8 cellular contexts compared by ENCODE assay signal in the genomic region with DNA sequence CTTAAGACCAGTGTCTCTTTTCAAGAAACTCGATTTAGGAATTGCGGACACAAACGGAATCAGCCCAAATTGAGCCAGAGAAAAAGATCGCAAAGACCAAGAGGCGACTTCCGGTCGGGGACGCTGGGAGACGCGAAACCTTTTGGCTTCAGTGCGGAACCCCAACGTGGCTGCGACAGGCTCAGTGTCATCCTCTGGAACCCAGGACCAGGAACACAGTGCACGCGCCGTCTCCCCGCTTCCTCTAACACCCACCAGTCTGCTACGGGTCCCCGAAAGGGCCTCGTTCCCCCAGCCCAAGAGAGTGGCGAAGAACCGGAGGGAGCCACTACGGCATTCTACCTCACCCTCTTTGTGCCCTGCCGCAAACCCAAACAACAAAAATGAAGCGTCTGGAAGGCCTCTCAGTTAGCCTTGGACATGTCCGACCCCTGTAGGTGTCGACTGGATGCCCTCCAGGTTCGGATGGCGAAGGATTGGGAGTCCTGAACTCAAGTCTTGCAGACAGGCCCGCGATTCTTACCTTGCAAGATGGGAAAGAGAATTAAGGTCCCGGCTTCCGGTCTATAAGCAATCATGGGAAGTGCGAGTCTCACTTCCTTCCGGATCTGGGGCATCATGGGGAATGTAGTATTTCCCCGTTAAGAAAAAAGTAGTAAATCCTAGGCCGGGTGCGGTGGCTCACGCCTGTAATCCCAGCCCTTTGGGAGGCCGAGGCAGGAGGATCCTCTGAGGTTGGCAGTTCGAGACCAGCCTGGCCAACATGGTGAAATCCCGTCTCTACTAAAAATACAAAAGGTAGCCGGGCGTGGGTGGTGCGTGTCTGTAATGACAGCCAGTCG. TPM values are rescaled to one million over a fixed set of nuclear protein-coding genes. Genes with fewer than 3 reads are reported as not detected.
A peak's percentile ranks its signal among the peaks of the same experiment; 100 is the strongest.
DNase-seq lines count a peak whose midpoint lies in the region; ATAC-seq and TF ChIP-seq lines count a peak whose summit lies in the region.

A gene (minus strand): TSS at position 542 of the 842 bp plus-strand sequence. CDS start 949 bp downstream, outside the sequence.

- TF ChIP-seq CTCF in left lung (IDR thresholded peaks at IDR 0.05) = no peak

- H3K4me3 ChIP-seq in left lung = peak within 1 kb of the TSS; percentile 56 to 71

- H3K27ac ChIP-seq in left lung = peak within 1 kb of the TSS; percentile 88 to 91

- H3K4me1 ChIP-seq in left lung = peaks cover 13 to 31% of the 10 kb centered on the region in 2 donors

- peak; percentile 85 for ATAC-seq in HG03460 (IDR thresholded peaks at IDR 0.05; ENCODE audit: unreplicated experiment)
- peak; percentile 94 for ATAC-seq in left lung

- DNase-seq in Ammon's horn (ENCODE audit: low spot score) (peak; percentile 92), GM19238 (ENCODE audit: insufficient read length, low spot score) (peak; percentile 72), NCI-H526 treated with DMSO at 0.1 percent for 48 hours (lab: John Stamatoyannopoulos, UW) (peak; percentile 59), dermis blood vessel endothelial cell (peak; percentile 95), left lung (peak; percentile 78 to 84)
- DNase-seq in activated CD4-positive, alpha-beta T cell treated with anti-CD3 and anti-CD28 coated beads, Interleukin-2, amount 50 U/mL, for 1 hour = peak; percentile 62
- DNase-seq in stimulated activated CD4-positive, alpha-beta T cell treated with anti-CD3 and anti-CD28 coated beads, Interleukin-2, amount 100 ng/mL, for 48 hours = peak; percentile 64 to 69

- intact Hi-C loops in left lung (cut with DNase I) = no loop called here

- H3K27me3 ChIP-seq in left lung = no peaks in the 10 kb centered on the region

- H3K36me3 ChIP-seq in left lung = peaks cover 0 to 40% of the 10 kb centered on the region in 2 donors

- H3K9me3 ChIP-seq in left lung = no peaks in the 10 kb centered on the region

RNA-seq across cellular contexts. Expression of the gene that starts here (rescaled TPM):
- total RNA-seq in dermis blood vessel endothelial cell (1,017 and 1,050 TPM in 2 replicates), left lung (1,000 to 10,000 TPM in 1 of 2 donors, 100 to 1,000 TPM in 1; 954 to 1,106 TPM)

Comparison
In these comparisons a context has a peak if more than half of its experiments do, and no peak if none do; other contexts are left out.
1. Peak in every context shown above with its lines: DNase-seq, ATAC-seq, H3K4me3 ChIP-seq and H3K27ac ChIP-seq.